Comparison of ENCODE assay signal across 1 cellular context in genomic region chr2:31302940-31303563, GRCh38.
TF ChIP-seq lines count a peak whose summit lies in the region.

No MANE protein-coding gene starts in this region.

TF ChIP-seq in SK-N-SH treated with all-trans-retinoic acid at 6 μM for 48 hours, 23 proteins besides CTCF, POLR2A, EP300 and RAD21 (continued from another document):
- TF ChIP-seq, protein P1, sequence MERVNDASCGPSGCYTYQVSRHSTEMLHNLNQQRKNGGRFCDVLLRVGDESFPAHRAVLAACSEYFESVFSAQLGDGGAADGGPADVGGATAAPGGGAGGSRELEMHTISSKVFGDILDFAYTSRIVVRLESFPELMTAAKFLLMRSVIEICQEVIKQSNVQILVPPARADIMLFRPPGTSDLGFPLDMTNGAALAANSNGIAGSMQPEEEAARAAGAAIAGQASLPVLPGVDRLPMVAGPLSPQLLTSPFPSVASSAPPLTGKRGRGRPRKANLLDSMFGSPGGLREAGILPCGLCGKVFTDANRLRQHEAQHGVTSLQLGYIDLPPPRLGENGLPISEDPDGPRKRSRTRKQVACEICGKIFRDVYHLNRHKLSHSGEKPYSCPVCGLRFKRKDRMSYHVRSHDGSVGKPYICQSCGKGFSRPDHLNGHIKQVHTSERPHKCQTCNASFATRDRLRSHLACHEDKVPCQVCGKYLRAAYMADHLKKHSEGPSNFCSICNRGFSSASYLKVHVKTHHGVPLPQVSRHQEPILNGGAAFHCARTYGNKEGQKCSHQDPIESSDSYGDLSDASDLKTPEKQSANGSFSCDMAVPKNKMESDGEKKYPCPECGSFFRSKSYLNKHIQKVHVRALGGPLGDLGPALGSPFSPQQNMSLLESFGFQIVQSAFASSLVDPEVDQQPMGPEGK (CRISPR knock-in tag; IDR thresholded peaks at IDR 0.05; ENCODE audit: borderline replicate concordance) = no peak
- TF ChIP-seq PPARA (CRISPR knock-in tag; IDR thresholded peaks at IDR 0.05; ENCODE audit: borderline replicate concordance) (no peak), RARB (CRISPR knock-in tag; IDR thresholded peaks at IDR 0.05) (no peak)
